Comparison of ENCODE assay signal across 2 cellular contexts in the genomic region with DNA sequence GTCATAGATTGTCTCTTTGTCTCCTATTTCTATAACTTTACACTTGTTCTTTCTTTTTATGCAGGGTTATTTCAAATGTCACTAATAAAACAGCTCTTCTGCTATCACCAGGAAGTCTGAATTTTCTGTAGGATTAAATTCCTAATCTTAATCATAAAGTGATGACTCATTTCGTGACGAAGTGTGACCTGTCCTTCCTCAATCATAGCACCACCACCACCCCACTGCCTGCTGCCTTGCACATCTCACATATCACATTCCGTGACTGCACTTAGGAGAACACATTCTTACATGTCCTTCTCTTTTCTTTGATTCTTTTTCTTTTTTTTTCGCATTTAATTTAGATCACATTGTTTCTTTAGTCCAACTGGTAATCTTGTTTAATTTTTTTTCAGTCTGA.
A peak's percentile ranks its signal among the peaks of the same experiment; 100 is the strongest.
TF ChIP-seq lines count a peak whose summit lies in the region.

No MANE protein-coding gene starts in this region.

TF ChIP-seq in IMR-90, 13 proteins besides CTCF, POLR2A, EP300 and RAD21:
- TF ChIP-seq CEBPB (IDR thresholded peaks at IDR 0.05; ENCODE audit: low read depth, low read length) (no peak), CHD1 (IDR thresholded peaks at IDR 0.05; ENCODE audit: low read depth, low read length) (no peak), BHLHE40 (IDR thresholded peaks at IDR 0.05; ENCODE audit: low read depth, low read length) (peak; percentile 48), MAZ (IDR thresholded peaks at IDR 0.05; ENCODE audit: borderline replicate concordance, low read depth, low read length) (no peak), RCOR1 (IDR thresholded peaks at IDR 0.05; ENCODE audit: insufficient replicate concordance, low read length) (no peak), MAFK (IDR thresholded peaks at IDR 0.05; ENCODE audit: low read depth, low read length) (no peak), RFX5 (IDR thresholded peaks at IDR 0.05; ENCODE audit: low read depth, low read length) (no peak), MXI1 (IDR thresholded peaks at IDR 0.05; ENCODE audit: borderline replicate concordance, low read depth, low read length) (no peak), SMC3 (IDR thresholded peaks at IDR 0.05; ENCODE audit: low read depth, low read length) (no peak), NFE2L2 (IDR thresholded peaks at IDR 0.05; ENCODE audit: low read depth, low read length) (no peak), FOS (IDR thresholded peaks at IDR 0.05; ENCODE audit: low read depth, low read length) (peak; percentile 69)
- TF ChIP-seq, protein P1, sequence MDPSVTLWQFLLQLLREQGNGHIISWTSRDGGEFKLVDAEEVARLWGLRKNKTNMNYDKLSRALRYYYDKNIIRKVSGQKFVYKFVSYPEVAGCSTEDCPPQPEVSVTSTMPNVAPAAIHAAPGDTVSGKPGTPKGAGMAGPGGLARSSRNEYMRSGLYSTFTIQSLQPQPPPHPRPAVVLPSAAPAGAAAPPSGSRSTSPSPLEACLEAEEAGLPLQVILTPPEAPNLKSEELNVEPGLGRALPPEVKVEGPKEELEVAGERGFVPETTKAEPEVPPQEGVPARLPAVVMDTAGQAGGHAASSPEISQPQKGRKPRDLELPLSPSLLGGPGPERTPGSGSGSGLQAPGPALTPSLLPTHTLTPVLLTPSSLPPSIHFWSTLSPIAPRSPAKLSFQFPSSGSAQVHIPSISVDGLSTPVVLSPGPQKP (IDR thresholded peaks at IDR 0.05; ENCODE audit: borderline replicate concordance, low read depth, low read length): no peak
- TF ChIP-seq, protein P2, sequence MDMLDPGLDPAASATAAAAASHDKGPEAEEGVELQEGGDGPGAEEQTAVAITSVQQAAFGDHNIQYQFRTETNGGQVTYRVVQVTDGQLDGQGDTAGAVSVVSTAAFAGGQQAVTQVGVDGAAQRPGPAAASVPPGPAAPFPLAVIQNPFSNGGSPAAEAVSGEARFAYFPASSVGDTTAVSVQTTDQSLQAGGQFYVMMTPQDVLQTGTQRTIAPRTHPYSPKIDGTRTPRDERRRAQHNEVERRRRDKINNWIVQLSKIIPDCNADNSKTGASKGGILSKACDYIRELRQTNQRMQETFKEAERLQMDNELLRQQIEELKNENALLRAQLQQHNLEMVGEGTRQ (IDR thresholded peaks at IDR 0.05; ENCODE audit: low read depth, low read length): no peak

TF ChIP-seq in K562, 482 proteins besides CTCF, POLR2A, EP300 and RAD21:
- TF ChIP-seq, protein P3, sequence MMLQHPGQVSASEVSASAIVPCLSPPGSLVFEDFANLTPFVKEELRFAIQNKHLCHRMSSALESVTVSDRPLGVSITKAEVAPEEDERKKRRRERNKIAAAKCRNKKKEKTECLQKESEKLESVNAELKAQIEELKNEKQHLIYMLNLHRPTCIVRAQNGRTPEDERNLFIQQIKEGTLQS (IDR thresholded peaks at IDR 0.05): 0 out of 2 replicates have a peak, but pooled peaks have one; percentile 35
- TF ChIP-seq, protein P3 (CRISPR knock-in tag; conservative IDR thresholded peaks at IDR 0.05): no peak
- TF ChIP-seq FOSL1 (tag; conservative IDR thresholded peaks at IDR 0.05): 0 out of 2 replicates have a peak, but pooled peaks have one; percentile 16
- TF ChIP-seq, protein P4, sequence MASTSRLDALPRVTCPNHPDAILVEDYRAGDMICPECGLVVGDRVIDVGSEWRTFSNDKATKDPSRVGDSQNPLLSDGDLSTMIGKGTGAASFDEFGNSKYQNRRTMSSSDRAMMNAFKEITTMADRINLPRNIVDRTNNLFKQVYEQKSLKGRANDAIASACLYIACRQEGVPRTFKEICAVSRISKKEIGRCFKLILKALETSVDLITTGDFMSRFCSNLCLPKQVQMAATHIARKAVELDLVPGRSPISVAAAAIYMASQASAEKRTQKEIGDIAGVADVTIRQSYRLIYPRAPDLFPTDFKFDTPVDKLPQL (IDR thresholded peaks at IDR 0.05; ENCODE audit: extremely low read depth, insufficient read length): no peak
